26 cellular contexts compared by ENCODE assay signal in genomic region chrX:34716322-34716721, GRCh38. TPM values are rescaled to one million over a fixed set of nuclear protein-coding genes. Genes with fewer than 3 reads are reported as not detected.
A peak's percentile ranks its signal among the peaks of the same experiment; 100 is the strongest.
DNase-seq lines count a peak whose midpoint lies in the region; ATAC-seq, FAIRE-seq and TF ChIP-seq lines count a peak whose summit lies in the region.
"Had no signal": no experiment of that assay in that cellular context is flagged by ENCODE, and none has a peak within 500 bp of the region (broad histone marks: within the 10 kb centered on the region; RNA-seq: fewer than 3 reads in every experiment).

No MANE protein-coding gene starts in this region.

- H3K36me3 ChIP-seq in A673 (ENCODE audit: insufficient read depth, low read length, poor library complexity, severe bottlenecking), result no peaks in the 10 kb centered on the region
- H3K36me3 ChIP-seq in PC-3 (ENCODE audit: low read depth, low read length), result no peaks in the 10 kb centered on the region
- H3K36me3 ChIP-seq in psoas muscle (ENCODE audit: insufficient read depth in 1 of 2, low read depth in 1 of 2), result no peaks in the 10 kb centered on the region
- no peaks in the 10 kb centered on the region for H3K36me3 ChIP-seq in CD8-positive, alpha-beta T cell (ENCODE audit: insufficient read depth, low read length)
- H3K36me3 ChIP-seq: MG63, SJSA1 had no signal

- H3K4me1 ChIP-seq in A673 (ENCODE audit: insufficient read depth, low read length, poor library complexity, severe bottlenecking) (peaks cover 15% of the 10 kb centered on the region), PC-3 (ENCODE audit: insufficient read depth, low read length) (no peaks in the 10 kb centered on the region), psoas muscle (no peaks in the 10 kb centered on the region)
- no peaks in the 10 kb centered on the region for H3K4me1 ChIP-seq in CD8-positive, alpha-beta T cell (ENCODE audit: insufficient read depth, low read length)
- H3K4me1 ChIP-seq: A549, Caco-2, SJSA1 had no signal

- H3K9me3 ChIP-seq in A673 (ENCODE audit: low read depth, low read length, poor library complexity, severe bottlenecking) (no peaks in the 10 kb centered on the region), PC-3 (ENCODE audit: low read length) (no peaks in the 10 kb centered on the region), psoas muscle (no peaks in the 10 kb centered on the region)
- H3K9me3 ChIP-seq in CD8-positive, alpha-beta T cell (ENCODE audit: low read length), result no peaks in the 10 kb centered on the region
- H3K9me3 ChIP-seq: A549, Caco-2, MG63, SJSA1 had no signal

- intact Hi-C loops in A673 (cut with micrococcal nuclease; ENCODE audit: unreplicated experiment), result no loop called here
- intact Hi-C loops in PC-3 (cut with micrococcal nuclease), result loop anchor here (10.0 kb wide), 1 partner anchor 62 kb away; the partner anchor contains the start of gene TMEM47
- intact Hi-C loops in psoas muscle (cut with DNase I), result no loop called here
- intact Hi-C loops in CD8-positive, alpha-beta T cell (cut with DNase I, micrococcal nuclease), result no loop called here

- peak; percentile 85 for ATAC-seq in PC-3
- ATAC-seq in psoas muscle, result no peak
- no peak for ATAC-seq in CD8-positive, alpha-beta T cell
- ATAC-seq: A549, GM12878, Right ventricle myocardium inferior had no signal

- FAIRE-seq in endometrium (lab: Jason Lieb, UNC), result peak; percentile 77
- FAIRE-seq: A549, GM12878, H1 had no signal

- H3K27ac Mint-ChIP-seq in CD8-positive, alpha-beta T cell, result no peak overlapping the region
- H3K27ac Mint-ChIP-seq: CD4-positive, CD25-positive, alpha-beta regulatory T cell had no signal

- H3K27me3 Mint-ChIP-seq in CD8-positive, alpha-beta T cell (ENCODE audit: low read depth), result no peaks in the 10 kb centered on the region
- H3K27me3 Mint-ChIP-seq: CD4-positive, CD25-positive, alpha-beta regulatory T cell had no signal

- H3K4me3 ChIP-seq in A673 (ENCODE audit: low read depth, low read length, poor library complexity, severe bottlenecking) (no peak overlapping the region), PC-3 (ENCODE audit: low read length) (no peak overlapping the region), psoas muscle (no peak overlapping the region)
- no peak overlapping the region for H3K4me3 ChIP-seq in CD8-positive, alpha-beta T cell (ENCODE audit: low read depth, low read length)
- H3K4me3 ChIP-seq: A549, GM12878, MG63, SJSA1 had no signal

- no peak overlapping the region for H3K4me3 Mint-ChIP-seq in CD8-positive, alpha-beta T cell
- H3K4me3 Mint-ChIP-seq: CD4-positive, CD25-positive, alpha-beta regulatory T cell had no signal

- no peaks in the 10 kb centered on the region for H4K20me1 ChIP-seq in PC-3 (ENCODE audit: low read length)

- no TSS peak for BruUV-seq in A673 (replicated peaks; lab: Mats Ljungman, UMichigan)
- no TSS peak for BruUV-seq in PC-3 (replicated peaks; lab: Mats Ljungman, UMichigan)

- DNase-seq in A673 (ENCODE audit: low spot score) (no peak), PC-3 (peak; percentile 35), hepatic stellate cell (ENCODE audit: low spot score) (peak; percentile 4), NCI-H446 treated with DMSO at 0.1 percent for 48 hours (lab: John Stamatoyannopoulos, UW) (no peak), GM13976 (ENCODE audit: low spot score) (no peak), psoas muscle (no peak)
- DNase-seq in CD8-positive, alpha-beta T cell, result no peak
- DNase-seq: Caco-2; CD4-positive, CD25-positive, alpha-beta regulatory T cell; DMS 273 treated with DMSO at 0.1 percent for 48 hours; DND-41; Karpas-422; MG63; NCI-H1417; NCI-H1694 treated with DMSO at 0.1 percent for 48 hours; NCI-H2081 treated with DMSO at 0.1 percent for 48 hours; NCI-H2171 treated with DMSO at 0.1 percent for 48 hours; NCI-H446; NCI-H526 treated with DMSO at 0.1 percent for 48 hours; OCI-M1 had no signal

- no peak for TF ChIP-seq CTCF in A673 (conservative IDR thresholded peaks at IDR 0.05; ENCODE audit: low read depth, low read length)
- no peak for TF ChIP-seq CTCF in PC-3 (conservative IDR thresholded peaks at IDR 0.05; ENCODE audit: low read depth, low read length)
- no peak for TF ChIP-seq CTCF in GM13976 (IDR thresholded peaks at IDR 0.05; ENCODE audit: borderline replicate concordance, control extremely low read depth, extremely low read depth, insufficient read depth, missing control alignments)
- TF ChIP-seq CTCF in psoas muscle (IDR thresholded peaks at IDR 0.05), result no peak
- TF ChIP-seq CTCF in CD8-positive, alpha-beta T cell (IDR thresholded peaks at IDR 0.05), result no peak

- no peaks in the 10 kb centered on the region for H3K9me2 ChIP-seq in PC-3 (replicated peaks; ENCODE audit: low read length)

- in situ Hi-C loops in GM13976 (cut with MboI; ENCODE audit: low sequenced_read_pairs, unreplicated experiment), result no loop called here

- POLR2A ChIA-PET in A673 (lab: Charles Lee; ENCODE audit: low non-redundant PET) (no interaction called here), PC-3 (lab: Charles Lee; ENCODE audit: unreplicated experiment) (interaction anchor here (0.6 kb wide), 1 partner anchor 10 kb away, joined by 3 read pairs; no protein-coding TSS in a partner anchor)
- POLR2A ChIA-PET in CD8-positive, alpha-beta T cell (lab: Charles Lee), result no interaction called here

- H3K27me3 ChIP-seq in A673 (replicated peaks; ENCODE audit: insufficient read depth, low read depth, low read length, poor library complexity) (no peaks in the 10 kb centered on the region), PC-3 (ENCODE audit: low read length) (no peaks in the 10 kb centered on the region), psoas muscle (ENCODE audit: insufficient read depth in 3 of 3, low read length in 2 of 3) (peaks cover 0 to 4% (median 0%) of the 10 kb centered on the region in 3 donors)
- no peaks in the 10 kb centered on the region for H3K27me3 ChIP-seq in CD8-positive, alpha-beta T cell (ENCODE audit: insufficient read depth, low read length)
- H3K27me3 ChIP-seq: MG63, SJSA1 had no signal

- H3K4me2 ChIP-seq in PC-3 (ENCODE audit: low read length), result no peak overlapping the region
- H3K4me2 ChIP-seq: A549 had no signal

- 45 to 53% (median 49%) methylated on average over 3 of the region's 3 CpGs for WGBS in psoas muscle, 3 donors

- no peak overlapping the region for H2AFZ ChIP-seq in PC-3 (ENCODE audit: low read length)

- CTCF ChIA-PET in A673 (lab: Charles Lee), result no interaction called here
- CTCF ChIA-PET in PC-3 (lab: Charles Lee), result no interaction called here
- CTCF ChIA-PET in CD8-positive, alpha-beta T cell (lab: Charles Lee), result no interaction called here

- no peak overlapping the region for H3K9ac ChIP-seq in PC-3 (ENCODE audit: low read length)

- peak overlapping the region; percentile 44 for H3K27ac ChIP-seq in A673 (ENCODE audit: low read depth, low read length, poor library complexity, severe bottlenecking)
- 0 out of 2 replicates have a peak overlapping the region, but pooled peaks have one; percentile 21 for H3K27ac ChIP-seq in PC-3 (ENCODE audit: low read length)
- H3K27ac ChIP-seq in psoas muscle, result no peak overlapping the region
- no peak overlapping the region for H3K27ac ChIP-seq in CD8-positive, alpha-beta T cell (ENCODE audit: low read depth, low read length)
- H3K27ac ChIP-seq: A549, SJSA1 had no signal

- H3K36me3 Mint-ChIP-seq in CD8-positive, alpha-beta T cell, result no peaks in the 10 kb centered on the region
- H3K36me3 Mint-ChIP-seq: CD4-positive, CD25-positive, alpha-beta regulatory T cell had no signal

- H3K9me3 Mint-ChIP-seq in CD8-positive, alpha-beta T cell, result no peaks in the 10 kb centered on the region

- H3F3A ChIP-seq in PC-3 (ENCODE audit: low read length, unreplicated experiment), result no peaks in the 10 kb centered on the region

- no peaks in the 10 kb centered on the region for H3K4me1 Mint-ChIP-seq in CD8-positive, alpha-beta T cell (ENCODE audit: low read depth)
- H3K4me1 Mint-ChIP-seq: CD4-positive, CD25-positive, alpha-beta regulatory T cell had no signal

- H3K79me2 ChIP-seq in PC-3 (ENCODE audit: low read length), result no peaks in the 10 kb centered on the region

RNA-seq across cellular contexts. Expression of gene TMEM47, which starts 59.2 kb away (rescaled TPM):
- total RNA-seq in A673 (2021) (35.9 and 36.4 TPM in 2 replicates), PC-3 (2014; rRNA removed) (4.7 TPM in 2 replicates), psoas muscle (10 to 100 TPM; 17.3 to 34.3 (median 28.5) TPM)
- 10 to 100 TPM in 2 of 3 donors, 1 to 10 TPM in 1; 8.9 to 21.9 (median 11.0) TPM for polyA plus RNA-seq in psoas muscle
- total RNA-seq in CD8-positive, alpha-beta T cell, result not detected
- total RNA-seq: CD4-positive, CD25-positive, alpha-beta regulatory T cell had no signal
- polyA plus RNA-seq: CD4-positive, CD25-positive, alpha-beta regulatory T cell had no signal

Comparison
In these comparisons a context has a peak if more than half of its experiments do, and no peak if none do; other contexts are left out.
1. DNase-seq: peak in PC-3 (single experiment) and hepatic stellate cell (single experiment); none in A673 (single experiment), NCI-H446 treated with DMSO at 0.1 percent for 48 hours (single experiment), GM13976 (single experiment), psoas muscle (0 of 2) and CD8-positive, alpha-beta T cell (0 of 7).
2. H3K27ac ChIP-seq: peak in A673 (single experiment) and PC-3 (single experiment); none in psoas muscle (single experiment) and CD8-positive, alpha-beta T cell (single experiment).